7 cellular contexts compared by ENCODE assay signal in genomic region chr3:173584834-173585831, GRCh38.
DNase-seq lines count a peak whose midpoint lies in the region; ATAC-seq and TF ChIP-seq lines count a peak whose summit lies in the region.

No MANE protein-coding gene starts in this region.

- peaks cover 7% of the 10 kb centered on the region; the same call in 1 of the 2 replicates for H3K27me3 ChIP-seq in HUES48 (ENCODE audit: control insufficient read depth, insufficient read depth, low read length)
- no peaks in the 10 kb centered on the region for H3K27me3 ChIP-seq in rectal smooth muscle tissue (ENCODE audit: control insufficient read depth, insufficient read depth, low read length)

- H3K27ac ChIP-seq in HUES48 (ENCODE audit: low read depth, low read length) (peak overlapping the region; percentile 84), rectal smooth muscle tissue (ENCODE audit: low read depth, low read length) (peak overlapping the region; percentile 61)

- intact Hi-C loops in activated CD4-positive, alpha-beta memory T cell treated with anti-CD3 and anti-CD28 coated beads for 36 hours (cut with micrococcal nuclease), result no loop called here

- H3K4me3 Mint-ChIP-seq in activated CD4-positive, alpha-beta memory T cell treated with anti-CD3 and anti-CD28 coated beads for 36 hours, result no peak overlapping the region

- POLR2A ChIA-PET in activated CD4-positive, alpha-beta memory T cell treated with anti-CD3 and anti-CD28 coated beads for 36 hours (lab: Charles Lee), result no interaction called here

- no peak for ATAC-seq in GM18505 (IDR thresholded peaks at IDR 0.05; ENCODE audit: unreplicated experiment)
- ATAC-seq in GM19035 (IDR thresholded peaks at IDR 0.05; ENCODE audit: unreplicated experiment), result no peak

- DNase-seq in amygdala (lab: John Stamatoyannopoulos, UW) (peak in 45 of 56 donors; percentile 3 to 73 (median 37)), hippocampal formation (lab: John Stamatoyannopoulos, UW) (peak; percentile 28 to 35)
- DNase-seq in activated CD4-positive, alpha-beta memory T cell treated with anti-CD3 and anti-CD28 coated beads for 36 hours, result no peak

- H3K36me3 ChIP-seq in HUES48 (ENCODE audit: control insufficient read depth, insufficient read depth, low read length), result no peaks in the 10 kb centered on the region
- no peaks in the 10 kb centered on the region for H3K36me3 ChIP-seq in rectal smooth muscle tissue (ENCODE audit: control insufficient read depth, insufficient read depth, low read length)

- H3K4me3 ChIP-seq in HUES48 (ENCODE audit: low read depth, low read length) (peak overlapping the region; percentile 55), rectal smooth muscle tissue (ENCODE audit: low read length) (peak overlapping the region; percentile 56)

- H3K4me1 Mint-ChIP-seq in activated CD4-positive, alpha-beta memory T cell treated with anti-CD3 and anti-CD28 coated beads for 36 hours (ENCODE audit: low read depth), result peaks cover 6% of the 10 kb centered on the region

- H3K4me1 ChIP-seq in HUES48 (ENCODE audit: control insufficient read depth, insufficient read depth, low read length), result peaks cover 34% of the 10 kb centered on the region
- H3K4me1 ChIP-seq in rectal smooth muscle tissue (ENCODE audit: control insufficient read depth, insufficient read depth, low read length), result no peaks in the 10 kb centered on the region

- H3K9me3 ChIP-seq in HUES48 (ENCODE audit: control insufficient read depth, insufficient read depth, low read length), result no peaks in the 10 kb centered on the region

- no peaks in the 10 kb centered on the region for H3K9me3 Mint-ChIP-seq in activated CD4-positive, alpha-beta memory T cell treated with anti-CD3 and anti-CD28 coated beads for 36 hours

- H3K9ac ChIP-seq in HUES48 (ENCODE audit: low read depth, low read length), result peak overlapping the region; percentile 44
- no peak overlapping the region for H3K9ac ChIP-seq in rectal smooth muscle tissue (ENCODE audit: low read length)

- H3K27me3 Mint-ChIP-seq in activated CD4-positive, alpha-beta memory T cell treated with anti-CD3 and anti-CD28 coated beads for 36 hours, result peaks cover 12% of the 10 kb centered on the region

- TF ChIP-seq POLR2A in GM18505 (IDR thresholded peaks at IDR 0.05; ENCODE audit: borderline replicate concordance, extremely low read depth, insufficient read depth, insufficient read length), result no peak

- CTCF ChIA-PET in activated CD4-positive, alpha-beta memory T cell treated with anti-CD3 and anti-CD28 coated beads for 36 hours (lab: Charles Lee), result no interaction called here

- H3K36me3 Mint-ChIP-seq in activated CD4-positive, alpha-beta memory T cell treated with anti-CD3 and anti-CD28 coated beads for 36 hours, result no peaks in the 10 kb centered on the region

- H3K27ac Mint-ChIP-seq in activated CD4-positive, alpha-beta memory T cell treated with anti-CD3 and anti-CD28 coated beads for 36 hours, result no peak overlapping the region
